9 cellular contexts compared by ENCODE assay signal in the genomic region with DNA sequence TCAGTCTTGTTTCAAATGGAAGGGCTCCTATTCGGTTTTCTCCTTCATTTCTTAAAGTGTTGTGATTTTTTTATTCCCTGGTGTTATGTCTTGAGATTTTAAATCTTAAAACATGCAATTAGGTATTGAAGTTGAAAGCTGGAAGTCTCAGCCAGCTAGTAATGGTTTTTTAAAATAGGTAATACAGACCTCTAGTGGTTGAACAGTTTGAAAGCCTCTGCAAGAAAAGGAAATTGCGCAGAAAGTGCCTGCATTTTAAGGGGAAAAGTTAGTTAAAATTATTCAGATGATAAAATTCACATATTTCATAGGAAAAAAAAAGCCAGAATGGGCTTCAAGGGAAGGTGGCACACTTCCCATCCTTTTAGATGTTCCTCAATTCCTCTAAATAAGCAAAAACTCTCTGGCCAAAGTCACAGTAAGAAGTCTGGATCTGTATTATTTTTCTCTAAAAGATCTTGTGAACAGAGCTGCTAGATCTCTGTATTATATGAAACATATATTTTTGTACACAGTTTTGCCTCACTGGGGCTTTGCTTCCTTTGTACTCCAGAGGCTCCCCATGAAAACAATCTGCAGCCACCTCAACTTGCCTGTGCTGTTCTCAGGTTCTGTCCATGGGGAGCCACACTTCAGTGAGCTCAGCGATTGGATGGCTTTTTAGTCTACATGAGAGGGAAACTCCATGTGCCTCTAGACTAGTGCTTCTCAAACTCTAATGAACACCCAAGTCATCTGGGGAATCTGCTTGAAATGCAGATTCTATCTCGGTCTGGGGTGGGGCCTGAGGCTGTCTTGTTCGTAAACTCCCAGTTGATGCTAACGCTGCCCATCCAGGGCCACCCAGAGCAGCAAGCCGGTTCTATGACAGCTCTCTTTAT. TPM values are rescaled to one million over a fixed set of nuclear protein-coding genes. Genes with fewer than 3 reads are reported as not detected.
DNase-seq lines count a peak whose midpoint lies in the region; FAIRE-seq and TF ChIP-seq lines count a peak whose summit lies in the region.
"Had no signal": no experiment of that assay in that cellular context is flagged by ENCODE, and none has a peak within 500 bp of the region (broad histone marks: within the 10 kb centered on the region; RNA-seq: fewer than 3 reads in every experiment).

No MANE protein-coding gene starts in this region.

- no peaks in the 10 kb centered on the region for H3K27me3 ChIP-seq in GM23248 (replicated peaks; ENCODE audit: insufficient read depth)

- FAIRE-seq in TTC549 (lab: Jason Lieb, UNC), result peak; percentile 78

- CTCF ChIA-PET in HEK293T (lab: Yijun Ruan, JAX), result interaction anchor here (0.7 to 1.4 kb wide), 3 partner anchors 30 to 1250 kb away, joined by 3 to 7 read pairs (median 6); no protein-coding TSS in a partner anchor

- no peak overlapping the region for H3K9ac ChIP-seq in GM23248

- H3K27ac ChIP-seq in GM23248, result no peak overlapping the region

- H3K4me1 ChIP-seq in GM23248 (ENCODE audit: insufficient read depth), result peaks cover 26% of the 10 kb centered on the region

- POLR2A ChIA-PET in HEK293T (lab: Yijun Ruan, JAX), result no interaction called here

- H3K4me3 ChIP-seq in GM23248, result no peak overlapping the region

- no peak overlapping the region for H2AFZ ChIP-seq in GM23248

- no peaks in the 10 kb centered on the region for H3K36me3 ChIP-seq in GM23248 (ENCODE audit: low read depth)

- no peak overlapping the region for H3K4me2 ChIP-seq in GM23248 (ENCODE audit: unreplicated experiment)

- in situ Hi-C loops in ACHN (cut with HindIII; ENCODE audit: low pct_ligation_motif_present, low pct_unique_long_range_greater_than_20kb, low sequenced_read_pairs), result no loop called here
- in situ Hi-C loops in GM23248 (cut with MboI), result loop anchor here (10.0 kb wide), 1 partner anchor 334 kb away; no protein-coding TSS in a partner anchor

- no peaks in the 10 kb centered on the region for H3K9me3 ChIP-seq in GM23248 (ENCODE audit: low read depth)

- no peaks in the 10 kb centered on the region for H4K20me1 ChIP-seq in GM23248 (ENCODE audit: insufficient read depth)

- WGBS in GM23248 (ENCODE audit: low coverage in 1 of 2, low lambda C conversion rate in 2 of 2, missing lambda C conversion rate in 2 of 2), 2 experiments, result 75 to 82% methylated on average over 7 of the region's 7 CpGs

- peak; percentile 13 for DNase-seq in ACHN
- peak; percentile 53 for DNase-seq in GM23248
- DNase-seq in inferior parietal cortex (ENCODE audit: extremely low spot score), result peak; percentile 25
- DNase-seq in activated T-cell treated with anti-CD3 and anti-CD28 coated beads, Interleukin-2, amount 50 U/mL, for 48 hours, result no peak
- DNase-seq in HEK293T (ENCODE audit: extremely low spot score), result no peak
- DNase-seq in NK-92 (lab: John Stamatoyannopoulos, UW; ENCODE audit: unreplicated experiment), result no peak
- no peak for DNase-seq in activated gamma-delta T cell treated with Interleukin-2 at 50 U/mL for 16 hours
- DNase-seq: stimulated activated naive CD4-positive, alpha-beta T cell had no signal

- peaks cover 8% of the 10 kb centered on the region for H3F3A ChIP-seq in GM23248 (ENCODE audit: insufficient read depth)

- H3K79me2 ChIP-seq in GM23248 (ENCODE audit: insufficient read depth), result no peaks in the 10 kb centered on the region

- H3K9me2 ChIP-seq in GM23248 (ENCODE audit: insufficient read depth), result no peaks in the 10 kb centered on the region

TF ChIP-seq in HEK293T, 16 proteins besides CTCF, POLR2A, EP300 and RAD21:
- TF ChIP-seq FOXM1 (IDR thresholded peaks at IDR 0.05; ENCODE audit: borderline replicate concordance), result no peak
- no peak for TF ChIP-seq FOXA1 (IDR thresholded peaks at IDR 0.05)
- no peak for TF ChIP-seq L3MBTL2 (conservative IDR thresholded peaks at IDR 0.05)
- TF ChIP-seq NFRKB (IDR thresholded peaks at IDR 0.05), result no peak

RNA-seq across cellular contexts. Expression of a gene that starts 21.5 kb away (rescaled TPM):
- total RNA-seq in GM23248 (2014; rRNA removed; shearing (Covaris generic)), result 4.0 and 6.3 TPM in 2 replicates
- 3.6 and 4.0 TPM in 2 replicates for polyA plus RNA-seq in GM23248 (2016; fragmentation: Nextera tagmentation; extraction: Ambion mirVana)

Comparison
In these comparisons a context has a peak if more than half of its experiments do, and no peak if none do; other contexts are left out.
1. DNase-seq: peak in ACHN (single experiment), GM23248 (single experiment) and inferior parietal cortex (single experiment); none in activated T-cell treated with anti-CD3 and anti-CD28 coated beads, Interleukin-2, amount 50 U/mL, for 48 hours (0 of 2), HEK293T (single experiment), NK-92 (single experiment) and activated gamma-delta T cell treated with Interleukin-2 at 50 U/mL for 16 hours (single experiment).